ENCODE assay signal across 8 cellular contexts in the genomic region with DNA sequence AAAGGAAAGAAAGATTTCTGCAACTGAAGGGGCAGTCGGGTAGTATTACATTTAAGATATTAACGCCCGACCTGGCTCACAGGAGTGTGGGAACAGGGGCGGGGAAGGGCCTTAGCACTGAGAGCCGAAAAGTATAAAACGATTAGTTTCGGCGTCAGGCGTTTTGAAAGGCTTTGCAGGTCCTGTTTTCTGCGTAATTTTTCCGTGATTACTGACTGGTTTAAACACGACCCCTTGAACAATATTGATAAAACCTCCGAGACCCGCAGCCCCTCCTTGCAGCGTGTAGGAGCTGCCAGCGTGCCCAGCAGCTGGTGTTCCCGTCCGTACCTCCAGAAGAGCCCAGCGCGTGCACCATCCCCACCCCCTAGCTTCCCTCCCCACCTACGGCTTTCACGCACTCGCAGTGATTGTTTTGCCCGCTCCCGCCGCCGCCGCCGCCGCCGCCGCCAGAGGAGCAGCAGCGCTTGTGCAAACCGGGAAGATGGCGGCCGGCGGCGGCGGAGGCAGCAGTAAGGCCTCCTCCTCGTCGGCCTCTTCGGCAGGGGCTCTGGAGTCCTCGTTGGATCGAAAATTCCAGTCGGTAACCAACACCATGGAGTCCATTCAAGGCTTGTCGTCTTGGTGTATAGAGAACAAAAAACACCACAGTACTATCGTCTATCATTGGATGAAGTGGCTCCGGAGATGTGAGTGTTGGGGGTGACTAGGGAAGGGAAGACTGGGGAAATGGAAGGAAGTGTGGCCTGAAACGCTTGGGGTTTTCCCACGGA. TPM values are rescaled to one million over a fixed set of nuclear protein-coding genes. Genes with fewer than 3 reads are reported as not detected.
A peak's percentile ranks its signal among the peaks of the same experiment; 100 is the strongest.
DNase-seq lines count a peak whose midpoint lies in the region; ATAC-seq and TF ChIP-seq lines count a peak whose summit lies in the region.

No MANE protein-coding gene starts in this region.

- H3K4me3 Mint-ChIP-seq in neural crest cell = peak overlapping the region; percentile 96
- H3K4me3 Mint-ChIP-seq in stimulated activated naive CD8-positive, alpha-beta T cell treated with anti-CD3 and anti-CD28 coated beads, Interleukin-15, amount 100 ng/mL, for 72 hours = peak overlapping the region; percentile 94 to 98

- H3K9me3 Mint-ChIP-seq in neural crest cell = no peaks in the 10 kb centered on the region
- no peaks in the 10 kb centered on the region for H3K9me3 Mint-ChIP-seq in stimulated activated naive CD8-positive, alpha-beta T cell treated with anti-CD3 and anti-CD28 coated beads, Interleukin-15, amount 100 ng/mL, for 72 hours

- H3K4me3 ChIP-seq in RWPE2 (ENCODE audit: severe bottlenecking) (peak overlapping the region; percentile 47), fibroblast of villous mesenchyme (ENCODE audit: low read depth, low read length) (peak overlapping the region; percentile 69)

- ATAC-seq in GM21526 (IDR thresholded peaks at IDR 0.05; ENCODE audit: low FRiP score, unreplicated experiment) = peak; percentile 15
- ATAC-seq in RWPE2 (ENCODE audit: low read depth) = peak; percentile 50
- peak; percentile 57 for ATAC-seq in stimulated activated naive CD8-positive, alpha-beta T cell treated with anti-CD3 and anti-CD28 coated beads, Interleukin-15, amount 100 ng/mL, for 72 hours

- H3K4me1 ChIP-seq in RWPE2 (ENCODE audit: insufficient read depth, poor library complexity, severe bottlenecking) = peaks cover 10% of the 10 kb centered on the region

- TF ChIP-seq CTCF in RWPE2 (IDR thresholded peaks at IDR 0.05; ENCODE audit: poor library complexity, severe bottlenecking) (peak; percentile 4), fibroblast of villous mesenchyme (IDR thresholded peaks at IDR 0.05; ENCODE audit: insufficient read depth, low read depth, low read length) (peak; percentile 14), neural crest cell (conservative IDR thresholded peaks at IDR 0.05) (no peak)

- H3K27me3 ChIP-seq in RWPE2 (ENCODE audit: insufficient read depth, poor library complexity, severe bottlenecking) = no peaks in the 10 kb centered on the region

- H3K9me3 ChIP-seq in RWPE2 (ENCODE audit: severe bottlenecking) = no peaks in the 10 kb centered on the region

- H3K36me3 Mint-ChIP-seq in neural crest cell (ENCODE audit: low read depth) = no peaks in the 10 kb centered on the region

- DNase-seq in C1 segment of cervical spinal cord (lab: John Stamatoyannopoulos, UW) = peak in 13 of 14 donors; percentile 35 to 88 (median 73)
- DNase-seq in M059J (ENCODE audit: low read depth) = peak; percentile 83
- peak; percentile 73 for DNase-seq in RWPE2 (ENCODE audit: low spot score)
- DNase-seq in activated effector memory CD4-positive, alpha-beta T cell treated with anti-CD3 and anti-CD28 coated beads, Interleukin-2, amount 50 U/mL, for 16 hours = peak; percentile 93
- peak; percentile 83 for DNase-seq in fibroblast of villous mesenchyme (ENCODE audit: low read depth)
- DNase-seq in neural crest cell (ENCODE audit: low read depth, low spot score) = peak; percentile 63
- peak; percentile 78 to 83 for DNase-seq in stimulated activated naive CD8-positive, alpha-beta T cell treated with anti-CD3 and anti-CD28 coated beads, Interleukin-15, amount 100 ng/mL, for 72 hours

- H3K4me1 Mint-ChIP-seq in neural crest cell = peaks cover 41% of the 10 kb centered on the region
- peaks cover 35% of the 10 kb centered on the region for H3K4me1 Mint-ChIP-seq in stimulated activated naive CD8-positive, alpha-beta T cell treated with anti-CD3 and anti-CD28 coated beads, Interleukin-15, amount 100 ng/mL, for 72 hours

- peaks cover 2% of the 10 kb centered on the region for H3K27me3 Mint-ChIP-seq in neural crest cell (ENCODE audit: low read depth)
- no peaks in the 10 kb centered on the region for H3K27me3 Mint-ChIP-seq in stimulated activated naive CD8-positive, alpha-beta T cell treated with anti-CD3 and anti-CD28 coated beads, Interleukin-15, amount 100 ng/mL, for 72 hours

- no peaks in the 10 kb centered on the region for H3K36me3 ChIP-seq in RWPE2 (ENCODE audit: low read depth)

- H3K27ac Mint-ChIP-seq in neural crest cell (ENCODE audit: unreplicated experiment) = peak overlapping the region; percentile 100
- H3K27ac Mint-ChIP-seq in stimulated activated naive CD8-positive, alpha-beta T cell treated with anti-CD3 and anti-CD28 coated beads, Interleukin-15, amount 100 ng/mL, for 72 hours = peak overlapping the region; percentile 99

- peak overlapping the region; percentile 90 for H3K27ac ChIP-seq in RWPE2 (ENCODE audit: poor library complexity, severe bottlenecking)

RNA-seq across cellular contexts. Expression of a gene that starts 0.5 kb away (rescaled TPM):
- 11.9 and 20.3 TPM in 2 replicates for total RNA-seq in M059J (2014; rRNA removed; shearing (Covaris generic))
- total RNA-seq in fibroblast of villous mesenchyme (9.7 and 16.8 TPM in 2 replicates), neural crest cell (40.8 and 43.6 TPM in 2 replicates)

RNA-seq across cellular contexts. Expression of a gene that starts 43.1 kb away (rescaled TPM):
- total RNA-seq in M059J (2014; rRNA removed; shearing (Covaris generic)) = 43.2 and 58.5 TPM in 2 replicates
- 37.7 and 56.6 TPM in 2 replicates for total RNA-seq in fibroblast of villous mesenchyme
- total RNA-seq in neural crest cell = 85.9 and 86.6 TPM in 2 replicates

Comparison
In these comparisons a context has a peak if more than half of its experiments do, and no peak if none do; other contexts are left out.
1. Peak in every context shown above with its lines: DNase-seq, ATAC-seq, H3K4me3 ChIP-seq and H3K27ac ChIP-seq.